Comparison of ENCODE assay signal across 12 cellular contexts in genomic region chr20:53693265-53693871, GRCh38.
DNase-seq lines count a peak whose midpoint lies in the region; ATAC-seq, FAIRE-seq and TF ChIP-seq lines count a peak whose summit lies in the region.
"Had no signal": no experiment of that assay in that cellular context is flagged by ENCODE, and none has a peak within 500 bp of the region (broad histone marks: within the 10 kb centered on the region; RNA-seq: fewer than 3 reads in every experiment).

No MANE protein-coding gene starts in this region.

- TF ChIP-seq POLR2A in GM12891 (IDR thresholded peaks at IDR 0.05; ENCODE audit: low read depth, low read length): no peak

- peak; percentile 28 for FAIRE-seq in GM12891 (lab: Jason Lieb, UNC)

- TF ChIP-seq CTCF in osteoblast (IDR thresholded peaks at IDR 0.05; ENCODE audit: extremely low read depth, low read depth, low read length): no peak

- intact Hi-C loops in activated T-helper 2 cell treated with anti-CD3 and anti-CD28 coated beads, Interferon-gamma antibody, Interleukin-2, Interleukin-4, amounts not matched to agents 10 μg/mL and 5 μg/mL and 100 μg/mL, durations not matched to agents 14 hours and 24 hours and 36 hours (cut with micrococcal nuclease): no loop called here

- H3K79me2 ChIP-seq in osteoblast (ENCODE audit: insufficient read depth, low read length): no peaks in the 10 kb centered on the region
- H3K79me2 ChIP-seq: hepatocyte had no signal

- H3K9me3 Mint-ChIP-seq in activated T-helper 2 cell treated with anti-CD3 and anti-CD28 coated beads, Interferon-gamma antibody, Interleukin-2, Interleukin-4, amounts not matched to agents 10 μg/mL and 5 μg/mL and 100 μg/mL, durations not matched to agents 14 hours and 24 hours and 36 hours: no peaks in the 10 kb centered on the region

- peaks cover 30% of the 10 kb centered on the region for H3K4me1 Mint-ChIP-seq in activated T-helper 2 cell treated with anti-CD3 and anti-CD28 coated beads, Interferon-gamma antibody, Interleukin-2, Interleukin-4, amounts not matched to agents 10 μg/mL and 5 μg/mL and 100 μg/mL, durations not matched to agents 14 hours and 24 hours and 36 hours (ENCODE audit: low read depth)

- ATAC-seq in GM21786 (IDR thresholded peaks at IDR 0.05; ENCODE audit: unreplicated experiment) (peak; percentile 58), GM21717 (IDR thresholded peaks at IDR 0.05; ENCODE audit: unreplicated experiment) (no peak), HG03097 (IDR thresholded peaks at IDR 0.05; ENCODE audit: low FRiP score, unreplicated experiment) (no peak)

- peak overlapping the region; percentile 44 for H3K4me3 ChIP-seq in osteoblast (ENCODE audit: insufficient read depth, low read length)
- H3K4me3 ChIP-seq: hepatocyte had no signal

- peak overlapping the region; percentile 60 for H3K27ac Mint-ChIP-seq in activated T-helper 2 cell treated with anti-CD3 and anti-CD28 coated beads, Interferon-gamma antibody, Interleukin-2, Interleukin-4, amounts not matched to agents 10 μg/mL and 5 μg/mL and 100 μg/mL, durations not matched to agents 14 hours and 24 hours and 36 hours

- H3K9me3 ChIP-seq in osteoblast (ENCODE audit: low read depth, low read length): no peaks in the 10 kb centered on the region
- H3K9me3 ChIP-seq: neutrophil had no signal

- DNase-seq in GM12891 (ENCODE audit: insufficient read length, low spot score): no peak
- DNase-seq in activated T-helper 2 cell treated with anti-CD3 and anti-CD28 coated beads, Interferon-gamma antibody, Interleukin-2, Interleukin-4, amounts not matched to agents 10 μg/mL and 5 μg/mL and 100 μg/mL, durations not matched to agents 14 hours and 24 hours and 36 hours (ENCODE audit: low spot score): no peak
- DNase-seq in osteoblast (ENCODE audit: insufficient read length, low spot score, missing footprints): no peak
- no peak for DNase-seq in mucosa of gallbladder (ENCODE audit: low spot score)
- DNase-seq: activated gamma-delta T cell, NCI-H1694 treated with DMSO at 0.1 percent for 48 hours had no signal

- no peaks in the 10 kb centered on the region for H3K36me3 ChIP-seq in osteoblast (ENCODE audit: insufficient read depth, low read length)
- H3K36me3 ChIP-seq: neutrophil had no signal

- no peaks in the 10 kb centered on the region for H3K27me3 ChIP-seq in osteoblast (ENCODE audit: insufficient read depth, low read length)
- H3K27me3 ChIP-seq: hepatocyte, neutrophil had no signal

- H3K4me3 Mint-ChIP-seq in activated T-helper 2 cell treated with anti-CD3 and anti-CD28 coated beads, Interferon-gamma antibody, Interleukin-2, Interleukin-4, amounts not matched to agents 10 μg/mL and 5 μg/mL and 100 μg/mL, durations not matched to agents 14 hours and 24 hours and 36 hours (ENCODE audit: low read depth): peak overlapping the region; percentile 49

- H3K27me3 Mint-ChIP-seq in activated T-helper 2 cell treated with anti-CD3 and anti-CD28 coated beads, Interferon-gamma antibody, Interleukin-2, Interleukin-4, amounts not matched to agents 10 μg/mL and 5 μg/mL and 100 μg/mL, durations not matched to agents 14 hours and 24 hours and 36 hours (ENCODE audit: low read depth): no peaks in the 10 kb centered on the region

- H3K4me1 ChIP-seq in osteoblast (ENCODE audit: insufficient read depth, low read length): peaks cover 18% of the 10 kb centered on the region

- peak overlapping the region; percentile 68 for H2AFZ ChIP-seq in osteoblast (ENCODE audit: low read length)
- H2AFZ ChIP-seq: hepatocyte had no signal

- peak overlapping the region; percentile 60 for H3K4me2 ChIP-seq in osteoblast (ENCODE audit: insufficient read depth, low read length)
- H3K4me2 ChIP-seq: hepatocyte had no signal

- H4K20me1 ChIP-seq in osteoblast (ENCODE audit: insufficient read depth, low read length): no peaks in the 10 kb centered on the region

- H3K27ac ChIP-seq in osteoblast (ENCODE audit: low read depth, low read length): peak overlapping the region; percentile 95
- H3K27ac ChIP-seq: hepatocyte, neutrophil, VCaP had no signal

- H3K36me3 Mint-ChIP-seq in activated T-helper 2 cell treated with anti-CD3 and anti-CD28 coated beads, Interferon-gamma antibody, Interleukin-2, Interleukin-4, amounts not matched to agents 10 μg/mL and 5 μg/mL and 100 μg/mL, durations not matched to agents 14 hours and 24 hours and 36 hours (ENCODE audit: low read depth): no peaks in the 10 kb centered on the region

TF ChIP-seq in GM12891, 5 proteins besides CTCF, POLR2A, EP300 and RAD21:
- TF ChIP-seq POU2F2 (IDR thresholded peaks at IDR 0.05; ENCODE audit: low read depth, low read length) (0 out of 2 replicates have a peak, but pooled peaks have one; percentile 26), POLR2AphosphoS5 (IDR thresholded peaks at IDR 0.05; ENCODE audit: low read depth, low read length) (no peak), SPI1 (IDR thresholded peaks at IDR 0.05; ENCODE audit: low read depth, low read length) (peak; percentile 45; the same call in 1 of the 2 replicates)
